Comparison of ENCODE assay signal across 23 cellular contexts in genomic region chr20:50252715-50253500, GRCh38.
A peak's percentile ranks its signal among the peaks of the same experiment; 100 is the strongest.
DNase-seq lines count a peak whose midpoint lies in the region; ATAC-seq, FAIRE-seq and TF ChIP-seq lines count a peak whose summit lies in the region.
"Had no signal": no experiment of that assay in that cellular context is flagged by ENCODE, and none has a peak within 500 bp of the region (broad histone marks: within the 10 kb centered on the region; RNA-seq: fewer than 3 reads in every experiment).

No MANE protein-coding gene starts in this region.

- TF ChIP-seq CTCF in AG04450 (IDR thresholded peaks at IDR 0.05; ENCODE audit: low read depth, low read length) (no peak), HEK293 (tag by site-specific recombination; IDR thresholded peaks at IDR 0.05) (no peak), K562 (IDR thresholded peaks at IDR 0.05 in 2 of 3, conservative IDR thresholded peaks at IDR 0.05 in 1 of 3; ENCODE audit: insufficient read depth in 2 of 3, low read depth in 1 of 3, low read length in 3 of 3) (no peak), lower leg skin (IDR thresholded peaks at IDR 0.05) (no peak)

- H4K20me1 ChIP-seq in K562 (replicated peaks; ENCODE audit: control insufficient read depth, insufficient read depth, low read length): no peaks in the 10 kb centered on the region
- H4K20me1 ChIP-seq: BLaER1 had no signal

- H3K23ac ChIP-seq in mesenchymal stem cell (ENCODE audit: low read length in 2 of 2): no peak overlapping the region

- peak overlapping the region; percentile 60 for H2BK15ac ChIP-seq in mesenchymal stem cell (ENCODE audit: low read depth, poor library complexity, severe bottlenecking)

- H3K36me3 ChIP-seq in HEK293 (ENCODE audit: control insufficient read depth in 2 of 2, insufficient read depth in 1 of 2, low read length in 2 of 2) (no peaks in the 10 kb centered on the region), K562 (ENCODE audit: control insufficient read depth, insufficient read depth, low read length) (no peaks in the 10 kb centered on the region), mesenchymal stem cell (ENCODE audit: control insufficient read depth in 1 of 2, insufficient read depth in 2 of 2, low read depth in 1 of 2, low read length in 2 of 2) (no peaks in the 10 kb centered on the region)
- H3K36me3 ChIP-seq: BLaER1 had no signal

- TF ChIP-seq EP300 in K562 (IDR thresholded peaks at IDR 0.05; ENCODE audit: low read length): no peak

- H3K9me3 ChIP-seq in AG04450 (ENCODE audit: control insufficient read depth, insufficient read depth, low read length) (no peaks in the 10 kb centered on the region; the same call in 1 of the 2 replicates), HEK293 (ENCODE audit: control insufficient read depth, insufficient read depth, low read depth, low read length) (no peaks in the 10 kb centered on the region), K562 (replicated peaks; ENCODE audit: control insufficient read depth, insufficient read depth, low read depth, low read length) (no peaks in the 10 kb centered on the region), mesenchymal stem cell (ENCODE audit: control insufficient read depth, low read length) (no peaks in the 10 kb centered on the region)
- H3K9me3 ChIP-seq: BLaER1 had no signal

- no peak for DNase-seq in AG04450 (ENCODE audit: low read depth, low spot score)
- no peak for DNase-seq in K562 (ENCODE audit: extremely low read depth in 1 of 4, low spot score in 3 of 4)
- DNase-seq in mesenchymal stem cell: no peak
- DNase-seq in stimulated activated naive CD4-positive, alpha-beta T cell (lab: John Stamatoyannopoulos, UW): no peak
- no peak for DNase-seq in lower leg skin (ENCODE audit: low spot score in 2 of 2)
- DNase-seq in stimulated activated CD8-positive, alpha-beta memory T cell treated with anti-CD3 and anti-CD28 coated beads, Interleukin-4, amount 100 ng/mL, for 48 hours: no peak
- DNase-seq: ACHN; activated CD4-positive, alpha-beta T cell treated with anti-CD3 and anti-CD28 coated beads for 4 hours; activated naive CD8-positive, alpha-beta T cell treated with anti-CD3 and anti-CD28 coated beads, Interleukin-2, amount 50 U/mL, for 24 hours; activated T-cell treated with anti-CD3 and anti-CD28 coated beads, Interleukin-2, amount 50 U/mL, for 1 hour; COR-L47; DMS79 treated with DMSO at 0.1 percent for 48 hours; islet precursor cell; NCI-H1436; NCI-H446; NCI-H82; stimulated activated naive CD8-positive, alpha-beta T cell treated with anti-CD3 and anti-CD28 coated beads, Interleukin-15, amount 100 ng/mL, for 72 hours had no signal

- H4K91ac ChIP-seq in mesenchymal stem cell (ENCODE audit: low read length): no peak overlapping the region

- H2BK12ac ChIP-seq in mesenchymal stem cell (ENCODE audit: low read length in 2 of 2): peak overlapping the region; percentile 51 to 79

- H2BK5ac ChIP-seq in mesenchymal stem cell (ENCODE audit: low read depth, low read length, poor library complexity, severe bottlenecking): no peak overlapping the region

- H3K4ac ChIP-seq in mesenchymal stem cell (ENCODE audit: low read depth in 1 of 2, low read length in 2 of 2): no peak overlapping the region

- FAIRE-seq in K562 (lab: Jason Lieb, UNC): no peak
- FAIRE-seq: GM19239 had no signal

- no peak for ATAC-seq in K562
- ATAC-seq: activated naive CD8-positive, alpha-beta T cell treated with anti-CD3 and anti-CD28 coated beads, Interleukin-2, amount 50 U/mL, for 24 hours; Right ventricle myocardium inferior; sciatic nerve; stimulated activated naive CD8-positive, alpha-beta T cell treated with anti-CD3 and anti-CD28 coated beads, Interleukin-15, amount 100 ng/mL, for 72 hours had no signal

- H3K9me1 ChIP-seq in K562 (ENCODE audit: control insufficient read depth, insufficient read depth, low read length): no peaks in the 10 kb centered on the region

- no TSS peak for BruUV-seq in K562 (replicated peaks; lab: Mats Ljungman, UMichigan)

- POLR2A ChIA-PET in AG04450 (lab: Yijun Ruan, JAX): interaction anchor here (1.3 kb wide), 1 partner anchor 62 kb away, joined by 3 read pairs; the partner anchor contains the start of gene CEBPB
- POLR2A ChIA-PET in HEK293 (lab: Yijun Ruan, JAX): no interaction called here
- POLR2A ChIA-PET in K562 (lab: Yijun Ruan, JAX): no interaction called here

- H3K14ac ChIP-seq in mesenchymal stem cell (ENCODE audit: low read length in 2 of 2): no peak overlapping the region

- TF ChIP-seq POLR2A in K562 (conservative IDR thresholded peaks at IDR 0.05) (no peak), lower leg skin (IDR thresholded peaks at IDR 0.05) (no peak)

- H3K79me2 ChIP-seq in K562 (ENCODE audit: control insufficient read depth, insufficient read depth, low read length): no peaks in the 10 kb centered on the region

- no peaks in the 10 kb centered on the region for H3K4me1 ChIP-seq in HEK293 (ENCODE audit: control insufficient read depth, insufficient read depth, low read length)
- H3K4me1 ChIP-seq in K562 (replicated peaks in 1 of 2; ENCODE audit: control insufficient read depth in 2 of 2, insufficient read depth in 2 of 2, low read length in 2 of 2): peaks cover 6 to 13% of the 10 kb centered on the region in 2 experiments
- peaks cover 15% of the 10 kb centered on the region for H3K4me1 ChIP-seq in mesenchymal stem cell (ENCODE audit: control insufficient read depth, insufficient read depth, low read depth, low read length)

- peak overlapping the region; percentile 94 for H3K27ac ChIP-seq in AG04450 (ENCODE audit: low read depth, low read length)
- H3K27ac ChIP-seq in HEK293 (ENCODE audit: extremely low read depth, low read depth, low read length): no peak overlapping the region
- H3K27ac ChIP-seq in K562 (ENCODE audit: extremely low read depth, low read depth, low read length): no peak overlapping the region
- H3K27ac ChIP-seq in mesenchymal stem cell (ENCODE audit: low read length, poor library complexity, severe bottlenecking): no peak overlapping the region
- H3K27ac ChIP-seq: BLaER1, VCaP had no signal

- H3K27me3 ChIP-seq in AG04450 (ENCODE audit: control insufficient read depth, insufficient read depth, low read length): no peaks in the 10 kb centered on the region
- H3K27me3 ChIP-seq in K562 (ENCODE audit: control insufficient read depth in 2 of 2, insufficient read depth in 2 of 2, low read length in 2 of 2): no peaks in the 10 kb centered on the region
- no peaks in the 10 kb centered on the region for H3K27me3 ChIP-seq in mesenchymal stem cell (ENCODE audit: control insufficient read depth in 1 of 2, insufficient read depth in 1 of 2, low read length in 2 of 2)
- H3K27me3 ChIP-seq: BLaER1 had no signal

- H4K8ac ChIP-seq in mesenchymal stem cell (ENCODE audit: low read length): no peak overlapping the region

- no peak for TF ChIP-seq RAD21 in K562 (CRISPR knock-in tag; conservative IDR thresholded peaks at IDR 0.05 in 1 of 2, IDR thresholded peaks at IDR 0.05 in 1 of 2)

- no peaks in the 10 kb centered on the region for H3K79me1 ChIP-seq in mesenchymal stem cell (replicated peaks; ENCODE audit: low read length, poor library complexity, severe bottlenecking)

- H2AFZ ChIP-seq in K562 (ENCODE audit: low read depth, low read length): 0 out of 2 replicates have a peak overlapping the region, but pooled peaks have one; percentile 13
- H2AFZ ChIP-seq in mesenchymal stem cell (ENCODE audit: low read depth, low read length): no peak overlapping the region

- H3K9ac ChIP-seq in K562 (ENCODE audit: insufficient read depth in 1 of 2, low read depth in 2 of 2, low read length in 2 of 2) (no peak overlapping the region), mesenchymal stem cell (ENCODE audit: low read length) (peak overlapping the region; percentile 75)
- H3K9ac ChIP-seq: BLaER1 had no signal

- H3K4me2 ChIP-seq in K562 (ENCODE audit: insufficient read depth, low read length) (no peak overlapping the region), mesenchymal stem cell (ENCODE audit: low read length, poor library complexity, severe bottlenecking) (no peak overlapping the region)
- H3K4me2 ChIP-seq: BLaER1 had no signal

- H3K18ac ChIP-seq in mesenchymal stem cell (ENCODE audit: low read depth in 1 of 2, low read length in 2 of 2): peak overlapping the region in 1 of 2 experiments; percentile 37

- whole genome bisulfite sequencing in K562 (ENCODE audit: insufficient coverage, low coverage, missing lambda C conversion rate): 58% methylated on average over 17 of the region's 17 CpGs
- WGBS in mesenchymal stem cell: 90% methylated on average over 16 of the region's 17 CpGs
- 87 to 90% methylated on average over 17 of the region's 17 CpGs for WGBS in lower leg skin, 2 donors

- no peak overlapping the region for H3K4me3 ChIP-seq in AG04450 (ENCODE audit: low read depth, low read length)
- H3K4me3 ChIP-seq in HEK293 (ENCODE audit: low read depth, low read length): no peak overlapping the region
- H3K4me3 ChIP-seq in K562: no peak overlapping the region
- no peak overlapping the region for H3K4me3 ChIP-seq in mesenchymal stem cell (ENCODE audit: insufficient read depth in 1 of 2, low read depth in 1 of 2, low read length in 2 of 2)
- H3K4me3 ChIP-seq in lower leg skin (ENCODE audit: low read depth, poor library complexity, severe bottlenecking): no peak overlapping the region
- H3K4me3 ChIP-seq: BLaER1 had no signal

- no peak overlapping the region for H2BK120ac ChIP-seq in mesenchymal stem cell (ENCODE audit: low read depth, low read length)

- in situ Hi-C loops in K562 (cut with MboI): no loop called here

- H2AK5ac ChIP-seq in mesenchymal stem cell (ENCODE audit: low read length, severe bottlenecking): peak overlapping the region; percentile 53

- intact Hi-C loops in K562 (cut with micrococcal nuclease): no loop called here
- intact Hi-C loops in lower leg skin (cut with DNase I; ENCODE audit: low total_unique reads): no loop called here

- CTCF ChIA-PET in AG04450 (lab: Charles Lee): no interaction called here
- CTCF ChIA-PET in HEK293 (lab: Yijun Ruan, JAX): no interaction called here
- CTCF ChIA-PET in K562 (lab: Yijun Ruan, JAX; ENCODE audit: low intra/inter-chr PET ratio): no interaction called here

TF ChIP-seq in HEK293, 187 proteins besides CTCF, POLR2A, EP300 and RAD21 (continues in another document):
- TF ChIP-seq SP2 (tag by site-specific recombination; IDR thresholded peaks at IDR 0.05) (no peak), ZNF530 (tag by site-specific recombination; IDR thresholded peaks at IDR 0.05; ENCODE audit: low read depth) (no peak), YY2 (tag by site-specific recombination; IDR thresholded peaks at IDR 0.05) (no peak), ZNF112 (tag by site-specific recombination; IDR thresholded peaks at IDR 0.05) (no peak), ZNF391 (tag by site-specific recombination; IDR thresholded peaks at IDR 0.05; ENCODE audit: borderline replicate concordance, low read depth) (no peak)

TF ChIP-seq in K562, 482 proteins besides CTCF, POLR2A, EP300 and RAD21 (continues in another document):
- TF ChIP-seq ZNF232 (CRISPR knock-in tag; IDR thresholded peaks at IDR 0.05) (peak; percentile 89; the same call in 1 of the 2 replicates), NR1H2 (CRISPR knock-in tag; IDR thresholded peaks at IDR 0.05) (no peak), IRF2 (CRISPR knock-in tag; IDR thresholded peaks at IDR 0.05) (no peak)
- TF ChIP-seq, protein P1, sequence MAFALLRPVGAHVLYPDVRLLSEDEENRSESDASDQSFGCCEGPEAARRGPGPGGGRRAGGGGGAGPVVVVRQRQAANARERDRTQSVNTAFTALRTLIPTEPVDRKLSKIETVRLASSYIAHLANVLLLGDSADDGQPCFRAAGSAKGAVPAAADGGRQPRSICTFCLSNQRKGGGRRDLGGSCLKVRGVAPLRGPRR (CRISPR knock-in tag; IDR thresholded peaks at IDR 0.05): no peak
